ENCODE assay signal across 1 cellular context in genomic region chr13:26037302-26037701, GRCh38.
TF ChIP-seq lines count a peak whose summit lies in the region.

No MANE protein-coding gene starts in this region.

TF ChIP-seq in SK-N-SH, 30 proteins besides CTCF, POLR2A, EP300 and RAD21 (continued from another document):
- TF ChIP-seq REST (IDR thresholded peaks at IDR 0.05; ENCODE audit: low read depth, low read length) (no peak), NFIC (IDR thresholded peaks at IDR 0.05; ENCODE audit: borderline replicate concordance) (no peak), JUND (IDR thresholded peaks at IDR 0.05) (no peak), POLR2AphosphoS5 (IDR thresholded peaks at IDR 0.05; ENCODE audit: low read depth, low read length) (no peak), MEF2A (IDR thresholded peaks at IDR 0.05; ENCODE audit: borderline replicate concordance, low read depth) (no peak), USF2 (IDR thresholded peaks at IDR 0.05; ENCODE audit: borderline replicate concordance, low read depth, low read length) (no peak), TCF12 (IDR thresholded peaks at IDR 0.05) (no peak)
